In genomic region chr9:6134661-6135177, GRCh38 we compare ENCODE assay signal across 20 cellular contexts.
"Had no signal": no experiment of that assay in that cellular context is flagged by ENCODE, and none has a peak within 500 bp of the region (broad histone marks: within the 10 kb centered on the region; RNA-seq: fewer than 3 reads in every experiment).

No MANE protein-coding gene starts in this region.

- H3K27ac ChIP-seq: brain microvascular endothelial cell, hepatocyte, right atrium auricular region had no signal

- H3K27me3 ChIP-seq: brain microvascular endothelial cell, hepatocyte, right atrium auricular region had no signal

- H3K36me3 Mint-ChIP-seq: activated naive CD8-positive, alpha-beta T cell treated with anti-CD3 and anti-CD28 coated beads for 36 hours had no signal

- H3K4me3 ChIP-seq: hepatocyte, right atrium auricular region had no signal

- H3K4me3 Mint-ChIP-seq: activated B cell treated with CpG ODN at 0.5 μM for 24 hours; activated CD8-positive, alpha-beta T cell treated with anti-CD3 and anti-CD28 coated beads, Interleukin-2, amount 10 ng/mL, durations not matched to agents 7 days and 5 days; activated naive CD8-positive, alpha-beta T cell treated with anti-CD3 and anti-CD28 coated beads for 36 hours had no signal

- H3K9me3 ChIP-seq: right atrium auricular region had no signal

- DNase-seq: activated B cell treated with CpG ODN at 0.5 μM for 24 hours; activated CD4-positive, alpha-beta T cell treated with anti-CD3 and anti-CD28 coated beads for 48 hours; activated CD8-positive, alpha-beta memory T cell treated with anti-CD3 and anti-CD28 coated beads, Interleukin-2, amount 50 U/mL, for 4 hours; activated CD8-positive, alpha-beta T cell treated with anti-CD3 and anti-CD28 coated beads, Interleukin-2, amount 10 ng/mL, durations not matched to agents 7 days and 5 days; activated naive CD8-positive, alpha-beta T cell treated with anti-CD3 and anti-CD28 coated beads for 36 hours; brain microvascular endothelial cell; cerebellar nuclear complex; effector memory CD4-positive, alpha-beta T cell; kidney; left ventricle myocardium superior; mesendoderm; posterior cingulate gyrus; stimulated activated CD4-positive, alpha-beta T cell treated with anti-CD3 and anti-CD28 coated beads, Interleukin-4, amount 100 ng/mL, for 4 hours; stimulated activated CD8-positive, alpha-beta memory T cell treated with anti-CD3 and anti-CD28 coated beads, Interleukin-4, amount 100 ng/mL, for 48 hours; stimulated activated naive CD4-positive, alpha-beta T cell treated with Interleukin-2 at 50 U/mL for 16 hours; substantia nigra; trophoblast cell had no signal

- H3K9me3 Mint-ChIP-seq: activated B cell treated with CpG ODN at 0.5 μM for 24 hours had no signal

- H3K36me3 ChIP-seq: brain microvascular endothelial cell, right atrium auricular region had no signal

- H3K4me1 Mint-ChIP-seq: activated B cell treated with CpG ODN at 0.5 μM for 24 hours had no signal

- H3K4me1 ChIP-seq: right atrium auricular region had no signal

- H3K27ac Mint-ChIP-seq: activated B cell treated with CpG ODN at 0.5 μM for 24 hours; activated CD8-positive, alpha-beta T cell treated with anti-CD3 and anti-CD28 coated beads, Interleukin-2, amount 10 ng/mL, durations not matched to agents 7 days and 5 days; activated naive CD8-positive, alpha-beta T cell treated with anti-CD3 and anti-CD28 coated beads for 36 hours; natural killer cell treated with Interleukin-12 subunit alpha and Interleukin-12 subunit beta and Interleukin-15 and Interleukin-18, amount 100 ng/mL, for 72 hours had no signal
